ENCODE assay signal across 10 cellular contexts in the genomic region with DNA sequence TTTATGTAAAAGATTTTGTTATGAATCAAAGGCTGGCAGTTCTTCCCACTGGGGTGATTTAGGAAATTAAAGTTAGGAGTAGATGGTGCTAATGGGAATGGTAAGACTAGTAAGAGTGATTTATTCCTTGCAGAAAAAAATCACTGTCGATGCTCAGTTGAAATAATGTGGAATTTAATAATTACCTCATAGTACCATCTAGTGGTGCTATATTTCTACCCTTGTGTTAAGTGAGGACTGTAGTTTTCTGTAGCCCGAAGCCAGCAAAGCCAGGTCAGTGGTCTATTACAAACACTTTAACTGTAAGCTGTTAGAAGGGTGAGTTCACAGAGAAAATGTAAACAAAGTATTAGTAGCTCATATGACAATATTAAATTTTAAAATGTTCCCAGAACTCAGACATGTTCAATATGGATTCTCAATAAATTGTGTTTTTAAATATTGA. TPM values are rescaled to one million over a fixed set of nuclear protein-coding genes. Genes with fewer than 3 reads are reported as not detected.
A peak's percentile ranks its signal among the peaks of the same experiment; 100 is the strongest.
DNase-seq lines count a peak whose midpoint lies in the region; TF ChIP-seq lines count a peak whose summit lies in the region.
"Had no signal": no experiment of that assay in that cellular context is flagged by ENCODE, and none has a peak within 500 bp of the region (broad histone marks: within the 10 kb centered on the region; RNA-seq: fewer than 3 reads in every experiment).

No MANE protein-coding gene starts in this region.

- intact Hi-C loops in spleen (cut with DNase I; ENCODE audit: low total_unique reads), result no loop called here

- H3F3A ChIP-seq in MM.1S (ENCODE audit: insufficient read depth, low read length), result no peaks in the 10 kb centered on the region

- no peaks in the 10 kb centered on the region for H3K27me3 Mint-ChIP-seq in chondrocyte (ENCODE audit: low read depth)
- H3K27me3 Mint-ChIP-seq in nephron (ENCODE audit: low read depth), result peaks cover 4% of the 10 kb centered on the region

- no peaks in the 10 kb centered on the region for H4K20me1 ChIP-seq in MM.1S (ENCODE audit: insufficient read depth, low read length)

- H3K4me1 ChIP-seq in MM.1S (ENCODE audit: low read length) (no peaks in the 10 kb centered on the region), spleen (no peaks in the 10 kb centered on the region)

- H3K4me1 Mint-ChIP-seq in chondrocyte (ENCODE audit: low read depth), result peaks cover 23% of the 10 kb centered on the region
- peaks cover 10% of the 10 kb centered on the region for H3K4me1 Mint-ChIP-seq in nephron

- no peaks in the 10 kb centered on the region for H3K79me2 ChIP-seq in MM.1S (ENCODE audit: low read length)

- H3K9me3 Mint-ChIP-seq in chondrocyte (ENCODE audit: low read depth), result peaks cover 6% of the 10 kb centered on the region
- H3K9me3 Mint-ChIP-seq in nephron, result no peaks in the 10 kb centered on the region

- H3K9ac ChIP-seq in MM.1S (ENCODE audit: low read length), result no peak overlapping the region

- H3K27ac ChIP-seq in MM.1S (ENCODE audit: low read length) (no peak overlapping the region), spleen (no peak overlapping the region)

- H2AFZ ChIP-seq in MM.1S (ENCODE audit: low read length), result no peak overlapping the region

- H3K4me3 Mint-ChIP-seq in chondrocyte (ENCODE audit: unreplicated experiment) (no peak overlapping the region), nephron (no peak overlapping the region)

- no peak overlapping the region for H3K4me2 ChIP-seq in MM.1S (ENCODE audit: low read depth, low read length)

- H3K27ac Mint-ChIP-seq in chondrocyte (ENCODE audit: unreplicated experiment), result no peak overlapping the region
- H3K27ac Mint-ChIP-seq in nephron, result peak overlapping the region in 1 of 3 experiments; percentile 19

- 38 to 57% (median 48%) methylated on average over 2 of the region's 2 CpGs for WGBS in spleen, 5 donors

- no peaks in the 10 kb centered on the region for H3K36me3 ChIP-seq in BJ (ENCODE audit: control insufficient read depth, insufficient read depth, low read length)
- H3K36me3 ChIP-seq in MM.1S (replicated peaks; ENCODE audit: insufficient read depth, low read length), result no peaks in the 10 kb centered on the region
- no peaks in the 10 kb centered on the region for H3K36me3 ChIP-seq in spleen

- CTCF ChIA-PET in BJ (lab: Yijun Ruan, JAX), result interaction anchor here (0.7 to 1.9 kb wide), 5 partner anchors 9 to 375 kb away, joined by 3 to 11 read pairs (median 3); no protein-coding TSS in a partner anchor
- CTCF ChIA-PET in GM10248 (lab: Yijun Ruan, JAX), result no interaction called here

- H3K36me3 Mint-ChIP-seq in chondrocyte (ENCODE audit: low read depth), result no peaks in the 10 kb centered on the region
- H3K36me3 Mint-ChIP-seq in nephron (ENCODE audit: low read depth), result no peaks in the 10 kb centered on the region

- H3K4me3 ChIP-seq in BJ (ENCODE audit: low read depth, low read length), result no peak overlapping the region
- H3K4me3 ChIP-seq in MM.1S (ENCODE audit: low read length), result no peak overlapping the region
- H3K4me3 ChIP-seq in spleen, result no peak overlapping the region

- TF ChIP-seq CTCF in BJ (IDR thresholded peaks at IDR 0.05; ENCODE audit: insufficient read depth, low read depth, low read length), result 0 out of 2 replicates have a peak, but pooled peaks have one; percentile 24
- peak; percentile 18; the same call in 1 of the 2 replicates for TF ChIP-seq CTCF in MM.1S (IDR thresholded peaks at IDR 0.05; ENCODE audit: low read length)
- peak; percentile 84 for TF ChIP-seq CTCF in chondrocyte (IDR thresholded peaks at IDR 0.05)
- TF ChIP-seq CTCF in nephron (IDR thresholded peaks at IDR 0.05; ENCODE audit: unreplicated experiment in 3 of 3), result peak; percentile 19 to 37 (median 24)
- TF ChIP-seq CTCF in GM10248 (IDR thresholded peaks at IDR 0.05; ENCODE audit: control extremely low read depth, extremely low read depth, low read depth, missing control alignments), result no peak
- TF ChIP-seq CTCF in spleen (IDR thresholded peaks at IDR 0.05 in 8 of 11, conservative IDR thresholded peaks at IDR 0.05 in 3 of 11), result no peak

- DNase-seq in BJ (ENCODE audit: low read depth), result no peak
- DNase-seq in MM.1S, result peak; percentile 12
- DNase-seq in chondrocyte (ENCODE audit: low spot score), result no peak
- no peak for DNase-seq in GM10248 (ENCODE audit: extremely low spot score)
- no peak for DNase-seq in NCI-H2081 treated with DMSO at 0.1 percent for 48 hours (lab: John Stamatoyannopoulos, UW)
- no peak for DNase-seq in spleen
- DNase-seq in RPMI8226, result no peak
- DNase-seq: activated CD4-positive, alpha-beta T cell treated with anti-CD3 and anti-CD28 coated beads, Interleukin-2, amount 50 U/mL, for 1 hour; NCI-H1436 treated with DMSO at 0.1 percent for 48 hours had no signal

- H3K27me3 ChIP-seq in BJ (ENCODE audit: control insufficient read depth, insufficient read depth, low read length) (no peaks in the 10 kb centered on the region), MM.1S (replicated peaks; ENCODE audit: insufficient read depth, low read length) (no peaks in the 10 kb centered on the region), spleen (replicated peaks in 1 of 7) (peaks cover 0 to 34% (median 0%) of the 10 kb centered on the region in 7 donors)

- POLR2A ChIA-PET in BJ (lab: Charles Lee), result no interaction called here
- POLR2A ChIA-PET in GM10248 (lab: Yijun Ruan, JAX), result no interaction called here

- no peaks in the 10 kb centered on the region for H3K9me2 ChIP-seq in MM.1S (replicated peaks; ENCODE audit: insufficient read depth, low read length)

- H3K9me3 ChIP-seq in MM.1S (replicated peaks; ENCODE audit: insufficient read depth, low read length), result no peaks in the 10 kb centered on the region
- peaks cover 0 to 8% (median 0%) of the 10 kb centered on the region in 8 donors for H3K9me3 ChIP-seq in spleen

- TF ChIP-seq POLR2A in spleen (IDR thresholded peaks at IDR 0.05), result no peak

RNA-seq across cellular contexts. Expression of a gene that starts 39.5 kb away (rescaled TPM):
- polyA plus RNA-seq in BJ (2011; rRNA removed) (not detected in 2 replicates), spleen (not detected)
- not detected in 2 replicates for polyA minus RNA-seq in BJ (2011; rRNA and poly(A)+ RNA removed)
- total RNA-seq in chondrocyte (not detected in 3 replicates), spleen (under 1 TPM in 2 of 7 donors, not detected in 5; 0.52 to 0.97 TPM)

Comparison
In these comparisons a context has a peak if more than half of its experiments do, and no peak if none do; other contexts are left out.
1. CTCF ChIP-seq: peak in BJ (single experiment), MM.1S (single experiment), chondrocyte (single experiment) and nephron (3 of 3); none in GM10248 (single experiment) and spleen (0 of 11).